In the genomic region with DNA sequence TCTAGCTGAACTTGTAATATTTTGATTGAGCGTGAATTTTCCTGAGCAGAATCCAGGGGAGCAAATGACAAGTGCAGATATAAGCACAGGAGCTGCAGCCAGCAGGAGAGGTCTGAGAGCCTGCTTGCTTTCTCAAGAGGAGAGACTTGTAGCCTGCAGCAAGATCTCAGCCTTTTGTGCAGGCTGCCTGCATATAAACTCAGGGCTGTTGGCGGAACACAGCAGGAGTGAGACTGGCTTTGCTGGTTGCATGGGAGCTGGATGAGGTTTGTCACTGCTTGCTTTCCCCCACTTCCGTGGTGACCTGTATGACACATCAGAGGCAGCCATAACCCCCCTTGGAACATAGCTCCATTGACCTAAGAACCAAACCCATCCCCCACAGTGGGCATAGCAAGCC, we compare ENCODE assay signal across 29 cellular contexts.
"Had no signal": no experiment of that assay in that cellular context is flagged by ENCODE, and none has a peak within 500 bp of the region (broad histone marks: within the 10 kb centered on the region; RNA-seq: fewer than 3 reads in every experiment).

No MANE protein-coding gene starts in this region.

- H3K27ac ChIP-seq: left ventricle myocardium inferior, pancreas, prostate gland, sigmoid colon, suprapubic skin, tibial nerve, VCaP had no signal

- H3K27me3 Mint-ChIP-seq: activated naive CD8-positive, alpha-beta T cell; stimulated activated naive CD8-positive, alpha-beta T cell treated with anti-CD3 and anti-CD28 coated beads, Interleukin-15, amount 100 ng/mL, for 72 hours had no signal

- H3K4me3 ChIP-seq: left ventricle myocardium inferior, pancreas, prostate gland, sigmoid colon, suprapubic skin, tibial nerve had no signal

- H3K36me3 ChIP-seq: left ventricle myocardium inferior, pancreas, prostate gland, sigmoid colon, suprapubic skin, tibial nerve had no signal

- H3K36me3 Mint-ChIP-seq: activated naive CD8-positive, alpha-beta T cell; stimulated activated effector memory CD8-positive, alpha-beta T cell treated with anti-CD3 and anti-CD28 coated beads, Interleukin-12 subunit alpha, Interleukin-12 subunit beta, amount 100 ng/mL, for 72 hours had no signal

- H3K4me3 Mint-ChIP-seq: activated naive CD8-positive, alpha-beta T cell; nephron; stimulated activated effector memory CD8-positive, alpha-beta T cell treated with anti-CD3 and anti-CD28 coated beads, Interleukin-12 subunit alpha, Interleukin-12 subunit beta, amount 100 ng/mL, for 72 hours; stimulated activated naive CD8-positive, alpha-beta T cell treated with anti-CD3 and anti-CD28 coated beads, Interleukin-15, amount 100 ng/mL, for 72 hours; T-helper 1 cell treated with Interleukin-12 subunit alpha and Interleukin-12 subunit beta and Interleukin-4 antibody, amounts not matched to agents 30 μg/mL and 1 μg/mL, for 36 hours had no signal

- H3K4me1 Mint-ChIP-seq: nephron; stimulated activated effector memory CD8-positive, alpha-beta T cell treated with anti-CD3 and anti-CD28 coated beads, Interleukin-12 subunit alpha, Interleukin-12 subunit beta, amount 100 ng/mL, for 72 hours; stimulated activated naive CD8-positive, alpha-beta T cell treated with anti-CD3 and anti-CD28 coated beads, Interleukin-15, amount 100 ng/mL, for 72 hours had no signal

- H3K4me1 ChIP-seq: left ventricle myocardium inferior, pancreas, prostate gland, sigmoid colon, suprapubic skin, tibial nerve had no signal

- DNase-seq: activated CD4-positive, alpha-beta T cell treated with anti-CD3 and anti-CD28 coated beads for 48 hours; activated CD4-positive, alpha-beta T cell treated with anti-CD3 and anti-CD28 coated beads, Interleukin-2, amount 50 U/mL, for 48 hours; activated CD8-positive, alpha-beta memory T cell treated with anti-CD3 and anti-CD28 coated beads for 24 hours; activated effector memory CD4-positive, alpha-beta T cell treated with Interleukin-2 at 50 U/mL for 16 hours; activated naive CD4-positive, alpha-beta T cell treated with Interleukin-2 at 50 U/mL for 16 hours; anterior cingulate cortex; dermis blood vessel endothelial cell; effector CD4-positive, alpha-beta T cell; foreskin fibroblast; head of caudate nucleus; hypothalamus; left ventricle myocardium inferior; nucleus accumbens; pancreas; retina; sigmoid colon; small intestine; stimulated activated CD4-positive, alpha-beta T cell treated with anti-CD3 and anti-CD28 coated beads, Interleukin-4, amount 100 ng/mL, for 24 hours; stimulated activated naive CD8-positive, alpha-beta T cell treated with anti-CD3 and anti-CD28 coated beads, Interleukin-15, amount 100 ng/mL, for 72 hours; T-helper 9 cell had no signal

- ATAC-seq: activated CD4-positive, CD25-positive, alpha-beta regulatory T cell treated with anti-CD3 and anti-CD28 coated beads, Interleukin-2, amount 50 U/mL, for 24 hours; pancreas; stimulated activated effector memory CD8-positive, alpha-beta T cell treated with anti-CD3 and anti-CD28 coated beads, Interleukin-12 subunit alpha, Interleukin-12 subunit beta, amount 100 ng/mL, for 72 hours; stimulated activated naive CD8-positive, alpha-beta T cell treated with anti-CD3 and anti-CD28 coated beads, Interleukin-15, amount 100 ng/mL, for 72 hours had no signal

- H3K9me3 ChIP-seq: pancreas, prostate gland, suprapubic skin had no signal

- H3K27me3 ChIP-seq: pancreas, sigmoid colon, suprapubic skin, tibial nerve had no signal

- H3K27ac Mint-ChIP-seq: activated naive CD8-positive, alpha-beta T cell; stimulated activated effector memory CD8-positive, alpha-beta T cell treated with anti-CD3 and anti-CD28 coated beads, Interleukin-12 subunit alpha, Interleukin-12 subunit beta, amount 100 ng/mL, for 72 hours; stimulated activated naive CD8-positive, alpha-beta T cell treated with anti-CD3 and anti-CD28 coated beads, Interleukin-15, amount 100 ng/mL, for 72 hours; T-helper 1 cell treated with Interleukin-12 subunit alpha and Interleukin-12 subunit beta and Interleukin-4 antibody, amounts not matched to agents 30 μg/mL and 1 μg/mL, for 36 hours had no signal
